In the genomic region with DNA sequence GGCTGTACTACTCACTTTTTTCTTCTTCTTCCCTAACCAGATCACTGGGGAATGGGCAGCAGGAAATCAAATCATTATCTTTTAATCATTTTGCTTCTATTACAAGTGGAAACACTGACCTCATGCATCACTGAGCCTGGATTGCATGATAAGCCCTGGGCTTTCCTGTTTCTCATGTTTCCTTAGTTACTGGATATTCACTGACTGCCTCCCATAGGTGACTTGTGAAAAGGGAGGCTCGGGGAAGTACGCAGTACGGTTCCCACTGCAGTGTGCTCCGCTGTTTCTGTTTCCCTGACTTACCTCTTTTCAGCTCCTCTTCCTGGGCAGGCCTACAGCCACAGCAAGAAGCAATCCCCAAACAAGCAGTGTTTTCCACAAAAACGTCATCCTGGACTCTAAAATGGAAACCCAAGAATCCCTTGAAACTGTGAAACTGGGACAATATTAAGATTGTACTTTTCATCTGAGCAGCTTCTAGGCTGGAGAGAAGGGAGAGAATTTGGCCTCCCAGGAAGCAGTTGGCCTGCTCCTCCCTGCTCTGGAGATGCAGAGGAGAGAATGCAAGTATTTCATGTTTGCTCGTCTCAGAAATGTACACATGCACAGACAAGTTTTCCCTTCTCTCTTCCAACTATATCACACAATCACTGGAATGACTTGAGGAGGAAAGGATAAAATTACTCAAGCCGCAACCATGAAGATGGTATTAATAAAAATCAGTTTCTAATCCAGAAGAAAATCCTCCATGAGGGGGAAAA, we compare ENCODE assay signal across 1 cellular context.
TF ChIP-seq lines count a peak whose summit lies in the region.

No MANE protein-coding gene starts in this region.

TF ChIP-seq in GM23338, 12 proteins besides CTCF, POLR2A, EP300 and RAD21 (continued from another document):
- TF ChIP-seq ETS1 (IDR thresholded peaks at IDR 0.05) (no peak), NANOG (IDR thresholded peaks at IDR 0.05; ENCODE audit: borderline replicate concordance) (no peak), JUNB (IDR thresholded peaks at IDR 0.05; ENCODE audit: unreplicated experiment) (no peak)
- TF ChIP-seq, protein P1, sequence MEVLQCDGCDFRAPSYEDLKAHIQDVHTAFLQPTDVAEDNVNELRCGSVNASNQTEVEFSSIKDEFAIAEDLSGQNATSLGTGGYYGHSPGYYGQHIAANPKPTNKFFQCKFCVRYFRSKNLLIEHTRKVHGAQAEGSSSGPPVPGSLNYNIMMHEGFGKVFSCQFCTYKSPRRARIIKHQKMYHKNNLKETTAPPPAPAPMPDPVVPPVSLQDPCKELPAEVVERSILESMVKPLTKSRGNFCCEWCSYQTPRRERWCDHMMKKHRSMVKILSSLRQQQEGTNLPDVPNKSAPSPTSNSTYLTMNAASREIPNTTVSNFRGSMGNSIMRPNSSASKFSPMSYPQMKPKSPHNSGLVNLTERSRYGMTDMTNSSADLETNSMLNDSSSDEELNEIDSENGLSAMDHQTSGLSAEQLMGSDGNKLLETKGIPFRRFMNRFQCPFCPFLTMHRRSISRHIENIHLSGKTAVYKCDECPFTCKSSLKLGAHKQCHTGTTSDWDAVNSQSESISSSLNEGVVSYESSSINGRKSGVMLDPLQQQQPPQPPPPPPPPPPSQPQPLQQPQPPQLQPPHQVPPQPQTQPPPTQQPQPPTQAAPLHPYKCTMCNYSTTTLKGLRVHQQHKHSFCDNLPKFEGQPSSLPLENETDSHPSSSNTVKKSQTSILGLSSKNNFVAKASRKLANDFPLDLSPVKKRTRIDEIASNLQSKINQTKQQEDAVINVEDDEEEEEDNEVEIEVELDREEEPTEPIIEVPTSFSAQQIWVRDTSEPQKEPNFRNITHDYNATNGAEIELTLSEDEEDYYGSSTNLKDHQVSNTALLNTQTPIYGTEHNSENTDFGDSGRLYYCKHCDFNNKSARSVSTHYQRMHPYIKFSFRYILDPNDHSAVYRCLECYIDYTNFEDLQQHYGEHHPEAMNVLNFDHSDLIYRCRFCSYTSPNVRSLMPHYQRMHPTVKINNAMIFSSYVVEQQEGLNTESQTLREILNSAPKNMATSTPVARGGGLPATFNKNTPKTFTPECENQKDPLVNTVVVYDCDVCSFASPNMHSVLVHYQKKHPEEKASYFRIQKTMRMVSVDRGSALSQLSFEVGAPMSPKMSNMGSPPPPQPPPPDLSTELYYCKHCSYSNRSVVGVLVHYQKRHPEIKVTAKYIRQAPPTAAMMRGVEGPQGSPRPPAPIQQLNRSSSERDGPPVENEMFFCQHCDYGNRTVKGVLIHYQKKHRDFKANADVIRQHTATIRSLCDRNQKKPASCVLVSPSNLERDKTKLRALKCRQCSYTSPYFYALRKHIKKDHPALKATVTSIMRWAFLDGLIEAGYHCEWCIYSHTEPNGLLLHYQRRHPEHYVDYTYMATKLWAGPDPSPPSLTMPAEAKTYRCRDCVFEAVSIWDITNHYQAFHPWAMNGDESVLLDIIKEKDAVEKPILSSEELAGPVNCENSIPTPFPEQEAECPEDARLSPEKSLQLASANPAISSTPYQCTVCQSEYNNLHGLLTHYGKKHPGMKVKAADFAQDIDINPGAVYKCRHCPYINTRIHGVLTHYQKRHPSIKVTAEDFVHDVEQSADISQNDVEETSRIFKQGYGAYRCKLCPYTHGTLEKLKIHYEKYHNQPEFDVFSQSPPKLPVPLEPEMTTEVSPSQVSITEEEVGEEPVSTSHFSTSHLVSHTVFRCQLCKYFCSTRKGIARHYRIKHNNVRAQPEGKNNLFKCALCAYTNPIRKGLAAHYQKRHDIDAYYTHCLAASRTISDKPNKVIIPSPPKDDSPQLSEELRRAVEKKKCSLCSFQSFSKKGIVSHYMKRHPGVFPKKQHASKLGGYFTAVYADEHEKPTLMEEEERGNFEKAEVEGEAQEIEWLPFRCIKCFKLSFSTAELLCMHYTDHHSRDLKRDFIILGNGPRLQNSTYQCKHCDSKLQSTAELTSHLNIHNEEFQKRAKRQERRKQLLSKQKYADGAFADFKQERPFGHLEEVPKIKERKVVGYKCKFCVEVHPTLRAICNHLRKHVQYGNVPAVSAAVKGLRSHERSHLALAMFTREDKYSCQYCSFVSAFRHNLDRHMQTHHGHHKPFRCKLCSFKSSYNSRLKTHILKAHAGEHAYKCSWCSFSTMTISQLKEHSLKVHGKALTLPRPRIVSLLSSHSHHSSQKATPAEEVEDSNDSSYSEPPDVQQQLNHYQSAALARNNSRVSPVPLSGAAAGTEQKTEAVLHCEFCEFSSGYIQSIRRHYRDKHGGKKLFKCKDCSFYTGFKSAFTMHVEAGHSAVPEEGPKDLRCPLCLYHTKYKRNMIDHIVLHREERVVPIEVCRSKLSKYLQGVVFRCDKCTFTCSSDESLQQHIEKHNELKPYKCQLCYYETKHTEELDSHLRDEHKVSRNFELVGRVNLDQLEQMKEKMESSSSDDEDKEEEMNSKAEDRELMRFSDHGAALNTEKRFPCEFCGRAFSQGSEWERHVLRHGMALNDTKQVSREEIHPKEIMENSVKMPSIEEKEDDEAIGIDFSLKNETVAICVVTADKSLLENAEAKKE (CRISPR knock-in tag; IDR thresholded peaks at IDR 0.05), result no peak
